ENCODE assay signal across 1 cellular context in genomic region chr5:61575581-61575980, GRCh38.
TF ChIP-seq lines count a peak whose summit lies in the region.

No MANE protein-coding gene starts in this region.

TF ChIP-seq in GM23338, 12 proteins besides CTCF, POLR2A, EP300 and RAD21 (continued from another document):
- TF ChIP-seq ZNF462 (CRISPR knock-in tag; IDR thresholded peaks at IDR 0.05) (no peak), ZNF114 (CRISPR knock-in tag; IDR thresholded peaks at IDR 0.05) (no peak), EZH2 (IDR thresholded peaks at IDR 0.05; ENCODE audit: low read depth, unreplicated experiment) (no peak), EZH2phosphoT487 (IDR thresholded peaks at IDR 0.05; ENCODE audit: unreplicated experiment) (no peak), STAT1 (IDR thresholded peaks at IDR 0.05; ENCODE audit: unreplicated experiment) (no peak)
